ENCODE assay signal across 9 cellular contexts in the genomic region with DNA sequence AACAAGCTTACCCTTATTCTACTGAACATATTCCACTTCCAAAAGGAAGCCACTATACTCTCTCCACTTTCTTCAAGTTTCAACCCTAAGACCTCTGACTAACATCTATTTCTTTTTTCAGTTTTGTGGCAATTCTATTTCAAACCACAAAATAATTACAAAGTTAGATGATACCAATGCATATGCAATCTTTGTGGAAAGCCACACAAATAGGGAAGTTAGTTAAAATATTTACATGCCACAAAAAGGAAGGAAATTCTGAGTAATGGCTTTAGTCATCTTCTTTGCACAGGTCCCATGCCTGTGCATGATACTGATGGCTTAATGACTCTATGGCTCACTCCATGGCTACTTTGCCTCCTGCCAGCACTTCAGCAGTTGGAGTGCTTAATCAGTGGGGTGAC. TPM values are rescaled to one million over a fixed set of nuclear protein-coding genes. Genes with fewer than 3 reads are reported as not detected.
DNase-seq lines count a peak whose midpoint lies in the region; ATAC-seq, FAIRE-seq and TF ChIP-seq lines count a peak whose summit lies in the region.
"Had no signal": no experiment of that assay in that cellular context is flagged by ENCODE, and none has a peak within 500 bp of the region (broad histone marks: within the 10 kb centered on the region; RNA-seq: fewer than 3 reads in every experiment).

No MANE protein-coding gene starts in this region.

- no peaks in the 10 kb centered on the region for H3K4me1 Mint-ChIP-seq in CD8-positive, alpha-beta T cell (ENCODE audit: low read depth)
- H3K4me1 Mint-ChIP-seq: neural crest cell had no signal

- peak; percentile 77 for FAIRE-seq in keratinocyte (lab: Jason Lieb, UNC)

- H3K4me2 ChIP-seq in keratinocyte (ENCODE audit: control insufficient read depth, extremely low read depth, insufficient read depth, low read depth, low read length): no peak overlapping the region

- H4K20me1 ChIP-seq in keratinocyte (ENCODE audit: control insufficient read depth, extremely low read depth, insufficient read depth, low read length): no peaks in the 10 kb centered on the region

- H2AFZ ChIP-seq in keratinocyte (ENCODE audit: control insufficient read depth, low read length): no peak overlapping the region

- peak; percentile 4 for DNase-seq in activated T-cell treated with anti-CD3 and anti-CD28 coated beads for 24 hours (ENCODE audit: low read depth)
- no peak for DNase-seq in activated T-cell treated with anti-CD3 and anti-CD28 coated beads, Interleukin-2, amount 50 U/mL, for 1 hour
- peak; percentile 53 for DNase-seq in RKO (ENCODE audit: low spot score)
- peak; percentile 49 for DNase-seq in keratinocyte (ENCODE audit: low read depth, low spot score)
- no peak for DNase-seq in NCI-H1105 treated with DMSO at 0.1 percent for 48 hours (lab: John Stamatoyannopoulos, UW)
- DNase-seq in colonic mucosa: no peak
- DNase-seq in CD8-positive, alpha-beta T cell: no peak

- H3K4me1 ChIP-seq in keratinocyte (ENCODE audit: control insufficient read depth, extremely low read depth, insufficient read depth, low read length) (peaks cover 15% of the 10 kb centered on the region), colonic mucosa (no peaks in the 10 kb centered on the region)
- H3K4me1 ChIP-seq in CD8-positive, alpha-beta T cell (ENCODE audit: insufficient read depth, low read length): no peaks in the 10 kb centered on the region

- TF ChIP-seq CTCF in keratinocyte (optimal IDR thresholded peaks at IDR 0.05 in 1 of 3, IDR thresholded peaks at IDR 0.05 in 1 of 3, conservative IDR thresholded peaks at IDR 0.05 in 1 of 3; ENCODE audit: extremely low read depth in 1 of 3, insufficient read depth in 2 of 3, low read length in 3 of 3) (no peak), colonic mucosa (IDR thresholded peaks at IDR 0.05) (no peak)
- no peak for TF ChIP-seq CTCF in CD8-positive, alpha-beta T cell (IDR thresholded peaks at IDR 0.05)

- H3K27ac ChIP-seq in keratinocyte (ENCODE audit: control insufficient read depth, insufficient read depth, low read length) (no peak overlapping the region), colonic mucosa (no peak overlapping the region)
- no peak overlapping the region for H3K27ac ChIP-seq in CD8-positive, alpha-beta T cell (ENCODE audit: low read depth, low read length)

- H3K9me3 Mint-ChIP-seq in CD8-positive, alpha-beta T cell: no peaks in the 10 kb centered on the region

- H3K9me3 ChIP-seq in keratinocyte (ENCODE audit: control insufficient read depth, low read depth, low read length): no peaks in the 10 kb centered on the region
- no peaks in the 10 kb centered on the region for H3K9me3 ChIP-seq in colonic mucosa
- H3K9me3 ChIP-seq in CD8-positive, alpha-beta T cell (ENCODE audit: low read length): no peaks in the 10 kb centered on the region

- H3K36me3 Mint-ChIP-seq in CD8-positive, alpha-beta T cell: no peaks in the 10 kb centered on the region

- H3K9ac ChIP-seq in keratinocyte (ENCODE audit: control insufficient read depth, extremely low read depth, insufficient read depth, low read length) (no peak overlapping the region), colonic mucosa (ENCODE audit: low read depth in 2 of 2, low read length in 2 of 2) (no peak overlapping the region)

- H3K9me1 ChIP-seq in keratinocyte (ENCODE audit: control insufficient read depth, extremely low read depth, insufficient read depth, low read length): no peaks in the 10 kb centered on the region

- H3K36me3 ChIP-seq in keratinocyte (ENCODE audit: control insufficient read depth in 2 of 2, extremely low read depth in 1 of 2, insufficient read depth in 2 of 2, low read length in 2 of 2) (no peaks in the 10 kb centered on the region), colonic mucosa (no peaks in the 10 kb centered on the region)
- H3K36me3 ChIP-seq in CD8-positive, alpha-beta T cell (ENCODE audit: insufficient read depth, low read length): no peaks in the 10 kb centered on the region

- CTCF ChIA-PET in CD8-positive, alpha-beta T cell (lab: Charles Lee): interaction anchor here (1.7 to 2.9 kb wide), 2 partner anchors 10 to 150 kb away, joined by 5 to 11 read pairs; no protein-coding TSS in a partner anchor

- ATAC-seq in HG02870 (IDR thresholded peaks at IDR 0.05; ENCODE audit: unreplicated experiment): peak; percentile 79
- no peak for ATAC-seq in CD8-positive, alpha-beta T cell

- H3K4me3 ChIP-seq in keratinocyte (ENCODE audit: control insufficient read depth in 2 of 3, extremely low read depth in 1 of 3, insufficient read depth in 2 of 3, low read depth in 1 of 3, low read length in 3 of 3) (no peak overlapping the region), colonic mucosa (no peak overlapping the region)
- H3K4me3 ChIP-seq in CD8-positive, alpha-beta T cell (ENCODE audit: low read depth, low read length): no peak overlapping the region

- H3K27ac Mint-ChIP-seq in CD8-positive, alpha-beta T cell: no peak overlapping the region

- H3K4me3 Mint-ChIP-seq in CD8-positive, alpha-beta T cell: no peak overlapping the region
- H3K4me3 Mint-ChIP-seq: neural crest cell had no signal

- POLR2A ChIA-PET in CD8-positive, alpha-beta T cell (lab: Charles Lee): no interaction called here

- no peaks in the 10 kb centered on the region for H3K27me3 Mint-ChIP-seq in CD8-positive, alpha-beta T cell (ENCODE audit: low read depth)

- no peaks in the 10 kb centered on the region for H3K27me3 ChIP-seq in keratinocyte (ENCODE audit: control insufficient read depth, extremely low read depth, insufficient read depth, low read length)
- no peaks in the 10 kb centered on the region for H3K27me3 ChIP-seq in colonic mucosa
- H3K27me3 ChIP-seq in CD8-positive, alpha-beta T cell (ENCODE audit: insufficient read depth, low read length): no peaks in the 10 kb centered on the region

- dilution Hi-C loops in keratinocyte (cut with MboI; ENCODE audit: extremely low pct_ligation_motif_present, low sequenced_read_pairs): no loop called here

- intact Hi-C loops in colonic mucosa (cut with DNase I): no loop called here
- intact Hi-C loops in CD8-positive, alpha-beta T cell (cut with DNase I, micrococcal nuclease): no loop called here

- H3K79me2 ChIP-seq in keratinocyte (ENCODE audit: control insufficient read depth, insufficient read depth, low read length): no peaks in the 10 kb centered on the region

RNA-seq across cellular contexts. Expression of a gene that starts 57.0 kb away (rescaled TPM):
- polyA plus RNA-seq in keratinocyte: 21.2 to 22.4 TPM (median 22.0 TPM) in 3 replicates
- 6.9 TPM for polyA plus RNA-seq in keratinocyte (2011; ENCODE audit: low read depth)
- polyA plus RNA-seq in keratinocyte (2011; cell fraction: cytosol; rRNA removed): 12.4 and 15.5 TPM in 2 replicates
- 46.6 and 49.7 TPM in 2 replicates for polyA plus RNA-seq in keratinocyte (2011; cell fraction: nucleus; rRNA removed)
- 6.9 and 8.9 TPM in 2 replicates for polyA plus RNA-seq in keratinocyte (2012; ENCODE audit: low replicate concordance)
- 27.5 to 59.2 TPM (median 50.0 TPM) in 3 replicates for polyA minus RNA-seq in keratinocyte
- polyA minus RNA-seq in keratinocyte (2011; cell fraction: cytosol; rRNA and poly(A)+ RNA removed): 22.1 TPM
- polyA minus RNA-seq in keratinocyte (2011; cell fraction: nucleus; rRNA and poly(A)+ RNA removed): 39.6 and 63.1 TPM in 2 replicates
- total RNA-seq in colonic mucosa: 10 to 100 TPM; 56.4 to 88.3 TPM
- 10 to 100 TPM; 11.2 to 16.5 TPM for total RNA-seq in CD8-positive, alpha-beta T cell

Comparison
In these comparisons a context has a peak if more than half of its experiments do, and no peak if none do; other contexts are left out.
1. DNase-seq: peak in activated T-cell treated with anti-CD3 and anti-CD28 coated beads for 24 hours (single experiment), RKO (single experiment) and keratinocyte (single experiment); none in activated T-cell treated with anti-CD3 and anti-CD28 coated beads, Interleukin-2, amount 50 U/mL, for 1 hour (single experiment), NCI-H1105 treated with DMSO at 0.1 percent for 48 hours (single experiment), colonic mucosa (single experiment) and CD8-positive, alpha-beta T cell (0 of 7).